ENCODE assay signal across 9 cellular contexts in genomic region chr2:44934962-44935853, GRCh38. TPM values are rescaled to one million over a fixed set of nuclear protein-coding genes. Genes with fewer than 3 reads are reported as not detected.
DNase-seq lines count a peak whose midpoint lies in the region; ATAC-seq, FAIRE-seq and TF ChIP-seq lines count a peak whose summit lies in the region.
"Had no signal": no experiment of that assay in that cellular context is flagged by ENCODE, and none has a peak within 500 bp of the region (broad histone marks: within the 10 kb centered on the region; RNA-seq: fewer than 3 reads in every experiment).

No MANE protein-coding gene starts in this region.

- peaks cover 14 to 31% (median 26%) of the 10 kb centered on the region in 11 experiments; a peak in 19 of 22 replicates for H3K9me3 ChIP-seq in BLaER1 treated with 17β-estradiol and CSF1 and Interleukin-3, amounts not matched to agents 10 nM and 100 nM (replicated peaks in 1 of 11)
- H3K9me3 ChIP-seq in WERI-Rb-1 (ENCODE audit: severe bottlenecking): no peaks in the 10 kb centered on the region
- no peaks in the 10 kb centered on the region for H3K9me3 ChIP-seq in mucosa of descending colon

- H3K27me3 ChIP-seq in BLaER1 treated with 17β-estradiol and CSF1 and Interleukin-3, amounts not matched to agents 10 nM and 100 nM: peaks cover 100% of the 10 kb centered on the region in 11 experiments
- H3K27me3 ChIP-seq in H7 (ENCODE audit: control insufficient read depth, insufficient read depth, low read length): peaks cover 98% of the 10 kb centered on the region
- H3K27me3 ChIP-seq in WERI-Rb-1 (ENCODE audit: insufficient read depth, low read depth, severe bottlenecking): no peaks in the 10 kb centered on the region

- intact Hi-C loops in mucosa of descending colon (cut with DNase I, micrococcal nuclease): no loop called here

- H3K4me2 ChIP-seq in BLaER1 treated with 17β-estradiol and CSF1 and Interleukin-3, amounts not matched to agents 10 nM and 100 nM: peak overlapping the region; percentile 49 to 91 (median 81)

- ATAC-seq in mucosa of descending colon: peak; percentile 8

- no peak for FAIRE-seq in GM12892 (lab: Jason Lieb, UNC)
- FAIRE-seq: frontal cortex had no signal

- no peaks in the 10 kb centered on the region for H3K36me3 ChIP-seq in BLaER1 treated with 17β-estradiol and CSF1 and Interleukin-3, amounts not matched to agents 10 nM and 100 nM
- no peaks in the 10 kb centered on the region for H3K36me3 ChIP-seq in H7 (replicated peaks; ENCODE audit: control insufficient read depth, insufficient read depth, low read length)
- peaks cover 32% of the 10 kb centered on the region for H3K36me3 ChIP-seq in WERI-Rb-1
- no peaks in the 10 kb centered on the region for H3K36me3 ChIP-seq in mucosa of descending colon (ENCODE audit: low read depth)

- no peak for TF ChIP-seq POLR2A in GM12892 (IDR thresholded peaks at IDR 0.05; ENCODE audit: low read depth, low read length)

- H3K4me3 ChIP-seq in BLaER1 treated with 17β-estradiol and CSF1 and Interleukin-3, amounts not matched to agents 10 nM and 100 nM: peak overlapping the region; percentile 11 to 64 (median 52); a peak in 18 of 20 replicates
- H3K4me3 ChIP-seq in H7 (ENCODE audit: insufficient read depth, low read depth, low read length) (peak overlapping the region; percentile 50), WERI-Rb-1 (ENCODE audit: low read depth, low read length) (peak overlapping the region; percentile 86), mucosa of descending colon (no peak overlapping the region)

- H4K20me1 ChIP-seq in BLaER1 treated with 17β-estradiol and CSF1 and Interleukin-3, amounts not matched to agents 10 nM and 100 nM: peaks cover 0 to 84% (median 60%) of the 10 kb centered on the region in 11 experiments; a peak in 16 of 22 replicates

- H3K4me1 ChIP-seq in BLaER1 treated with 17β-estradiol and CSF1 and Interleukin-3, amounts not matched to agents 10 nM and 100 nM: peaks cover 16 to 29% (median 24%) of the 10 kb centered on the region in 10 experiments; a peak in 19 of 20 replicates
- H3K4me1 ChIP-seq in mucosa of descending colon (ENCODE audit: low read depth): peaks cover 42% of the 10 kb centered on the region

- TF ChIP-seq CTCF in WERI-Rb-1 (IDR thresholded peaks at IDR 0.05; ENCODE audit: low read depth, low read length): no peak
- TF ChIP-seq CTCF in mucosa of descending colon (IDR thresholded peaks at IDR 0.05): no peak

- H3K27ac ChIP-seq in BLaER1 treated with 17β-estradiol and CSF1 and Interleukin-3, amounts not matched to agents 10 nM and 100 nM: no peak overlapping the region
- peak overlapping the region; percentile 97 for H3K27ac ChIP-seq in WERI-Rb-1

- DNase-seq in H7: peak; percentile 84
- DNase-seq in WERI-Rb-1: peak; percentile 81
- DNase-seq in mucosa of descending colon: peak in 1 of 3 donors; percentile 50
- no peak for DNase-seq in GM12892 (ENCODE audit: insufficient read length)
- DNase-seq in NCI-H2196 (lab: John Stamatoyannopoulos, UW; ENCODE audit: unreplicated experiment): no peak
- no peak for DNase-seq in activated CD4-positive, alpha-beta T cell treated with anti-CD3 and anti-CD28 coated beads, Interleukin-2, amount 50 U/mL, for 4 hours
- DNase-seq in NCI-H2171 (lab: John Stamatoyannopoulos, UW): no peak

- H3K9ac ChIP-seq in BLaER1 treated with 17β-estradiol and CSF1 and Interleukin-3, amounts not matched to agents 10 nM and 100 nM: 0 out of 22 replicates have a peak overlapping the region, but pooled peaks of 1 of the 11 experiments have one; percentile 2

RNA-seq across cellular contexts. Expression of gene SIX3, which starts 6.3 kb away (rescaled TPM):
- 1.7 and 3.0 TPM in 2 replicates for total RNA-seq in H7 (2014; rRNA removed; shearing (Covaris generic))
- total RNA-seq in mucosa of descending colon: not detected
- polyA plus RNA-seq in GM12892 (2012; ENCODE audit: missing spikeins): not detected

Comparison
In these comparisons a context has a peak if more than half of its experiments do, and no peak if none do; other contexts are left out.
1. DNase-seq: peak in H7 (single experiment) and WERI-Rb-1 (single experiment); none in GM12892 (single experiment), NCI-H2196 (single experiment), activated CD4-positive, alpha-beta T cell treated with anti-CD3 and anti-CD28 coated beads, Interleukin-2, amount 50 U/mL, for 4 hours (0 of 2) and NCI-H2171 (single experiment).